In genomic region chr16:73037331-73037745, GRCh38 we compare ENCODE assay signal across 11 cellular contexts. TPM values are rescaled to one million over a fixed set of nuclear protein-coding genes. Genes with fewer than 3 reads are reported as not detected.
DNase-seq lines count a peak whose midpoint lies in the region; ATAC-seq and TF ChIP-seq lines count a peak whose summit lies in the region.
"Had no signal": no experiment of that assay in that cellular context is flagged by ENCODE, and none has a peak within 500 bp of the region (broad histone marks: within the 10 kb centered on the region; RNA-seq: fewer than 3 reads in every experiment).

No MANE protein-coding gene starts in this region.

- no peaks in the 10 kb centered on the region for H4K20me1 ChIP-seq in Loucy (ENCODE audit: insufficient read depth, low read length, poor library complexity, severe bottlenecking)

- WGBS in right cardiac atrium = 37% methylated on average over 5 of the region's 5 CpGs
- WGBS in sigmoid colon, 2 donors = 42 to 64% methylated on average over 5 of the region's 5 CpGs

- H3K4me1 ChIP-seq in Loucy (ENCODE audit: insufficient read depth, low read length, poor library complexity, severe bottlenecking) = peaks cover 72% of the 10 kb centered on the region
- peaks cover 29% of the 10 kb centered on the region for H3K4me1 ChIP-seq in right cardiac atrium (ENCODE audit: control insufficient read depth, insufficient read depth, low read length)
- peaks cover 0 to 93% (median 76%) of the 10 kb centered on the region in 4 donors for H3K4me1 ChIP-seq in sigmoid colon

- peak; percentile 40 for ATAC-seq in GM19438 (IDR thresholded peaks at IDR 0.05; ENCODE audit: low read depth, unreplicated experiment)
- peak; percentile 66 to 71 for ATAC-seq in right cardiac atrium
- no peak for ATAC-seq in HG03108 (IDR thresholded peaks at IDR 0.05; ENCODE audit: unreplicated experiment)
- ATAC-seq in HG03039 (IDR thresholded peaks at IDR 0.05; ENCODE audit: unreplicated experiment) = no peak

- H3K27me3 ChIP-seq in Loucy (ENCODE audit: insufficient read depth, low read length, poor library complexity, severe bottlenecking) = no peaks in the 10 kb centered on the region
- H3K27me3 ChIP-seq in right cardiac atrium (ENCODE audit: control insufficient read depth, insufficient read depth) = no peaks in the 10 kb centered on the region
- H3K27me3 ChIP-seq in sigmoid colon = no peaks in the 10 kb centered on the region
- H3K27me3 ChIP-seq in WERI-Rb-1 (ENCODE audit: insufficient read depth, low read depth, severe bottlenecking) = no peaks in the 10 kb centered on the region
- H3K27me3 ChIP-seq: right lobe of liver had no signal

- H3K79me2 ChIP-seq in Loucy (ENCODE audit: insufficient read depth, low read length) = peaks cover 65% of the 10 kb centered on the region; the same call in 1 of the 2 replicates

- intact Hi-C loops in right cardiac atrium (cut with DNase I) = no loop called here
- intact Hi-C loops in sigmoid colon (cut with DNase I) = no loop called here

- no peak overlapping the region for H2AFZ ChIP-seq in Loucy (ENCODE audit: low read length)

- TF ChIP-seq CTCF in Loucy (conservative IDR thresholded peaks at IDR 0.05; ENCODE audit: low read length) = no peak
- TF ChIP-seq CTCF in sigmoid colon (IDR thresholded peaks at IDR 0.05) = no peak
- TF ChIP-seq CTCF in WERI-Rb-1 (IDR thresholded peaks at IDR 0.05; ENCODE audit: low read depth, low read length) = no peak

- H3K27ac ChIP-seq in right cardiac atrium (ENCODE audit: low read length) (no peak overlapping the region), sigmoid colon (peak overlapping the region in 3 of 4 donors; percentile 58 to 80 (median 76)), WERI-Rb-1 (no peak overlapping the region)
- H3K27ac ChIP-seq: right lobe of liver had no signal

- peak in 1 of 3 donors; percentile 56 for DNase-seq in right cardiac atrium
- peak; percentile 87 for DNase-seq in sigmoid colon
- no peak for DNase-seq in WERI-Rb-1
- DNase-seq in KG1 (lab: John Stamatoyannopoulos, UW) = no peak
- DNase-seq: NCI-H2029, right lobe of liver, T-helper 1 cell had no signal

- H3K9me2 ChIP-seq in Loucy (replicated peaks; ENCODE audit: low read depth, low read length) = no peaks in the 10 kb centered on the region

- TF ChIP-seq EP300 in sigmoid colon (IDR thresholded peaks at IDR 0.05) = no peak

- H3K9me3 ChIP-seq in Loucy (ENCODE audit: insufficient read depth, low read depth, low read length) (no peaks in the 10 kb centered on the region), right cardiac atrium (ENCODE audit: control insufficient read depth, low read length) (no peaks in the 10 kb centered on the region), sigmoid colon (no peaks in the 10 kb centered on the region), WERI-Rb-1 (ENCODE audit: severe bottlenecking) (no peaks in the 10 kb centered on the region)
- H3K9me3 ChIP-seq: right lobe of liver had no signal

- H3K36me3 ChIP-seq in Loucy (ENCODE audit: insufficient read depth, low read length) (no peaks in the 10 kb centered on the region), sigmoid colon (no peaks in the 10 kb centered on the region), WERI-Rb-1 (no peaks in the 10 kb centered on the region)
- H3K36me3 ChIP-seq: right lobe of liver had no signal

- peak overlapping the region; percentile 82 for H3K4me2 ChIP-seq in Loucy (ENCODE audit: low read depth, low read length, poor library complexity, severe bottlenecking)

- H3K9ac ChIP-seq in Loucy (ENCODE audit: low read depth, low read length, poor library complexity, severe bottlenecking) = peak overlapping the region; percentile 67

- H3K4me3 ChIP-seq in Loucy (ENCODE audit: low read length, poor library complexity, severe bottlenecking) = peak overlapping the region; percentile 53
- no peak overlapping the region for H3K4me3 ChIP-seq in right cardiac atrium (ENCODE audit: low read length)
- no peak overlapping the region for H3K4me3 ChIP-seq in sigmoid colon
- no peak overlapping the region for H3K4me3 ChIP-seq in WERI-Rb-1 (ENCODE audit: low read depth, low read length)
- H3K4me3 ChIP-seq: right lobe of liver had no signal

- no peaks in the 10 kb centered on the region for H3F3A ChIP-seq in Loucy (ENCODE audit: low read depth)

- no peak for TF ChIP-seq POLR2A in sigmoid colon (IDR thresholded peaks at IDR 0.05)

RNA-seq across cellular contexts. Expression of gene ZFHX3, which starts 10.6 kb away (rescaled TPM):
- total RNA-seq in right cardiac atrium = 10 to 100 TPM in 2 of 4 donors, 1 to 10 TPM in 2; 9.1 to 18.2 (median 11.0) TPM
- polyA plus RNA-seq in right cardiac atrium = 4.3 TPM
- 10 to 100 TPM; 17.8 to 38.8 (median 19.1) TPM for total RNA-seq in sigmoid colon
- polyA plus RNA-seq in sigmoid colon = 1 to 10 TPM in 2 of 3 donors, under 1 TPM in 1; 0.69 to 4.3 (median 1.2) TPM

Comparison
In these comparisons a context has a peak if more than half of its experiments do, and no peak if none do; other contexts are left out.
1. ATAC-seq: peak in GM19438 (single experiment) and right cardiac atrium (2 of 2); none in HG03108 (single experiment) and HG03039 (single experiment).
2. H3K27ac ChIP-seq: peak in sigmoid colon (3 of 4); none in right cardiac atrium (single experiment) and WERI-Rb-1 (single experiment).